Comparison of ENCODE assay signal across 8 cellular contexts in the genomic region with DNA sequence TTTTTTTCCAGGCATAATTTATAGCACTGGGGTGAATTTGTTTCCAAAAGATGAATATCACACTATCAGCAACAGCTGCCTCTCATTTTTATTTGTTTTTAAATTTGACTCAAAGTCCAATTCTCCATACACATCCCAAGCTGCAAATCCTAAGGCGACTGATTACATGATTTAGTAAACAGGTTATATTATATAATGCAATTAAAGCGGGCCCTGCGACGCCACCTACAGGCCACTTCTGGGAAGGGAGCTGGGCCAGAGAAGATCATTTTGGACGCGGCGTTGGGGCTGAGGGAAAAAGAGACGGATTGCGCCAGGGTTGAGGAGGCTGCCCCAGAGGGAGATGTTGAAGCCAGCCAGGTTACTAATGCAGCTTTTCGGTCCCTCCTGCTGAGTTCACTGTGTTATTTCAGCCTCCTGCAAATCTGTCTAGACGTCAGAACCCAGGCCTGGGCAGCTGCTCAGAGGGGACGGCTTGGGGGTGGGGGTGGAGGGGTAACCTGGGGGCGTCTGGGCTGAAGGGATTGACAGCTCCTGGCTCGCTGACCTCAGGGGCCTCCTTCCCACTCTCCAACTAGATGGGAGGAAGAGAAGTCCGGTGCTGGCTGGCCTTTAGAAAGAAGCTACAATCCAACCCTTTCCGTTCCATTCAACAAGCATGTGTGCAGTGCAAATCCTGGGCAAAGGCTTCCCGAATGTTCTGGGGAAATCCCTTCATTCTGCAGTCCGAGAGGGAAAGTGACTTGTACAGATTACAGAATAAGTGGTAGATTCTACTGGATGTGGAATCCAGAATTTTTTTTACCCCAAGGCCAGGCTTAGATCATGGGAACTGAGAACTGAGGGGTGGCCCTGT.
DNase-seq lines count a peak whose midpoint lies in the region; ATAC-seq and TF ChIP-seq lines count a peak whose summit lies in the region.

No MANE protein-coding gene starts in this region.

- H3K27ac ChIP-seq in DOHH2 (ENCODE audit: low read depth, low read length) (no peak overlapping the region), HL-60 (replicated peaks) (no peak overlapping the region)

- no peaks in the 10 kb centered on the region for H3K36me3 ChIP-seq in DOHH2 (ENCODE audit: control insufficient read depth, low read length)

- H3F3A ChIP-seq in DOHH2 (ENCODE audit: control insufficient read depth, insufficient read depth): no peaks in the 10 kb centered on the region

- no peaks in the 10 kb centered on the region for H3K9me3 ChIP-seq in DOHH2 (ENCODE audit: control insufficient read depth, insufficient read depth, low read length)

- TF ChIP-seq CTCF in DOHH2 (IDR thresholded peaks at IDR 0.05; ENCODE audit: low read depth, low read length, poor library complexity, severe bottlenecking): peak; percentile 85
- TF ChIP-seq CTCF in HL-60 (IDR thresholded peaks at IDR 0.05; ENCODE audit: insufficient read depth, low read length): peak; percentile 52

- no peaks in the 10 kb centered on the region for H3K9me2 ChIP-seq in DOHH2 (replicated peaks; ENCODE audit: control insufficient read depth, low read length)

- intact Hi-C loops in left cardiac atrium (cut with DNase I): loop anchor here (2.0 to 10.0 kb wide), 4 partner anchors 61 to 251 kb away; no protein-coding TSS in a partner anchor

- no peaks in the 10 kb centered on the region for H3K79me2 ChIP-seq in DOHH2 (ENCODE audit: control insufficient read depth, low read length)

- peak in 1 of 2 experiments; percentile 43 for DNase-seq in HL-60 (ENCODE audit: low read depth in 1 of 2, low spot score in 1 of 2)
- peak; percentile 33 for DNase-seq in RKO (ENCODE audit: low spot score)
- peak in 50 of 56 donors; percentile 7 to 84 (median 42) for DNase-seq in amygdala (lab: John Stamatoyannopoulos, UW)
- peak; percentile 85 for DNase-seq in left cardiac atrium
- DNase-seq in putamen (ENCODE audit: low spot score): peak; percentile 63
- DNase-seq in MV-4-11 (lab: John Stamatoyannopoulos, UW): no peak

- H3K4me3 ChIP-seq in DOHH2 (ENCODE audit: low read length) (no peak overlapping the region), HL-60 (replicated peaks; ENCODE audit: insufficient read depth, low read length) (no peak overlapping the region)

- no peaks in the 10 kb centered on the region for H3K4me1 ChIP-seq in DOHH2 (ENCODE audit: control insufficient read depth, low read length)

- no peaks in the 10 kb centered on the region; the same call in 1 of the 2 replicates for H4K20me1 ChIP-seq in DOHH2 (ENCODE audit: control insufficient read depth, insufficient read depth, low read depth, low read length)

- ATAC-seq in left cardiac atrium (peak; percentile 82 to 83), HG03520 (IDR thresholded peaks at IDR 0.05; ENCODE audit: unreplicated experiment) (no peak)

- H3K27me3 ChIP-seq in DOHH2 (ENCODE audit: control insufficient read depth, low read length) (no peaks in the 10 kb centered on the region), HL-60 (ENCODE audit: insufficient read depth, poor library complexity, severe bottlenecking) (peaks cover 2% of the 10 kb centered on the region)

- H3K4me2 ChIP-seq in DOHH2 (ENCODE audit: low read length): no peak overlapping the region
